10 cellular contexts compared by ENCODE assay signal in the genomic region with DNA sequence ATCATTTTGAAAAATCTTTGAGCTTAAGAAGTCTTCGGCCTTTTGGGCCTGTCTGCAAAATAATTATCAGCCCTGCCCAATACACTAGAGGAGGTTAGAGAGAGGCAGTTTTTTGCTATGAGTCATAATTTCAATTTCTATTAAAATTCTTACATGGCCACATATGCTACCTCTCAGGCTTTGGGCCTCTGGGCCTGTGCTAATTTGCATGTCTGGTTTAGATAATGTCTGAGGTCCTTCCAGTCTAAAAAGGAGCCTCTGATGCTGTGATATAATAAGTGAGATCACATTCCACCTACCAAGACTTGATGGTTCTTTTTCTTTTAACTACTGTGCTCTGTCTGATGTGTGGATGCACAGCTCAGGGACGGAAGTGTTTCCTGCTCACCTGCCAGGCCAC.
DNase-seq lines count a peak whose midpoint lies in the region; ATAC-seq and TF ChIP-seq lines count a peak whose summit lies in the region.
"Had no signal": no experiment of that assay in that cellular context is flagged by ENCODE, and none has a peak within 500 bp of the region (broad histone marks: within the 10 kb centered on the region; RNA-seq: fewer than 3 reads in every experiment).

No MANE protein-coding gene starts in this region.

- POLR2A ChIA-PET in RWPE1 (lab: Yijun Ruan, JAX; ENCODE audit: low non-redundant PET) = no interaction called here

- H3K4me3 ChIP-seq in GM06990 (replicated peaks; ENCODE audit: low read depth, low read length) (no peak overlapping the region), uterus (no peak overlapping the region)

- no peaks in the 10 kb centered on the region for H3K27me3 Mint-ChIP-seq in central memory CD8-positive, alpha-beta T cell
- H3K27me3 Mint-ChIP-seq: activated CD8-positive, alpha-beta T cell treated with anti-CD3 and anti-CD28 coated beads for 36 hours had no signal

- H3K9me3 ChIP-seq in uterus = no peaks in the 10 kb centered on the region

- peak; percentile 99 for ATAC-seq in GM19455 (IDR thresholded peaks at IDR 0.05; ENCODE audit: unreplicated experiment)
- ATAC-seq in HG03097 (IDR thresholded peaks at IDR 0.05; ENCODE audit: low FRiP score, unreplicated experiment) = peak; percentile 84
- no peak for ATAC-seq in central memory CD8-positive, alpha-beta T cell (replicated peaks; ENCODE audit: extremely low read depth, poor library complexity, severe bottlenecking)
- ATAC-seq: activated CD8-positive, alpha-beta T cell treated with anti-CD3 and anti-CD28 coated beads for 36 hours had no signal

- peaks cover 26% of the 10 kb centered on the region for H3K4me1 Mint-ChIP-seq in central memory CD8-positive, alpha-beta T cell

- TF ChIP-seq CTCF in GM06990 (IDR thresholded peaks at IDR 0.05; ENCODE audit: insufficient read depth, low read length, poor library complexity, severe bottlenecking) (no peak), RWPE1 (conservative IDR thresholded peaks at IDR 0.05; ENCODE audit: low read depth) (no peak), uterus (IDR thresholded peaks at IDR 0.05) (no peak)

- H3K36me3 ChIP-seq in GM06990 (ENCODE audit: control insufficient read depth, insufficient read depth, low read length) (peaks cover 14% of the 10 kb centered on the region), uterus (no peaks in the 10 kb centered on the region)

- H3K27me3 ChIP-seq in GM06990 (replicated peaks; ENCODE audit: control insufficient read depth, insufficient read depth, low read length) (no peaks in the 10 kb centered on the region), uterus (no peaks in the 10 kb centered on the region)

- no peak for TF ChIP-seq POLR2A in uterus (IDR thresholded peaks at IDR 0.05)

- intact Hi-C loops in uterus (cut with DNase I; ENCODE audit: low total_unique reads) = no loop called here

- no peak overlapping the region for H3K4me3 Mint-ChIP-seq in central memory CD8-positive, alpha-beta T cell
- H3K4me3 Mint-ChIP-seq: activated CD8-positive, alpha-beta T cell treated with anti-CD3 and anti-CD28 coated beads for 36 hours had no signal

- CTCF ChIA-PET in RWPE1 (lab: Yijun Ruan, JAX) = no interaction called here

- H3K9me3 Mint-ChIP-seq in central memory CD8-positive, alpha-beta T cell = no peaks in the 10 kb centered on the region
- H3K9me3 Mint-ChIP-seq: activated CD8-positive, alpha-beta T cell treated with anti-CD3 and anti-CD28 coated beads for 36 hours had no signal

- peaks cover 52% of the 10 kb centered on the region for H3K36me3 Mint-ChIP-seq in central memory CD8-positive, alpha-beta T cell (ENCODE audit: insufficient read depth)

- H3K27ac ChIP-seq in RWPE1 = no peak overlapping the region
- H3K27ac ChIP-seq in uterus = no peak overlapping the region

- DNase-seq in GM06990 (ENCODE audit: extremely low read depth, insufficient read length) (peak; percentile 53), DMS53 (lab: John Stamatoyannopoulos, UW) (no peak), NCI-H2196 treated with DMSO at 0.1 percent for 48 hours (lab: John Stamatoyannopoulos, UW; ENCODE audit: unreplicated experiment) (no peak), RWPE1 (ENCODE audit: low spot score) (no peak), uterus (no peak)
- DNase-seq in central memory CD8-positive, alpha-beta T cell (ENCODE audit: low spot score in 2 of 2) = no peak
- DNase-seq: activated CD8-positive, alpha-beta T cell treated with anti-CD3 and anti-CD28 coated beads for 36 hours; NCI-H146 had no signal

- H3K4me1 ChIP-seq in uterus = no peaks in the 10 kb centered on the region

- peak overlapping the region; percentile 66 for H3K27ac Mint-ChIP-seq in central memory CD8-positive, alpha-beta T cell (ENCODE audit: low read depth)
- H3K27ac Mint-ChIP-seq: activated CD8-positive, alpha-beta T cell treated with anti-CD3 and anti-CD28 coated beads for 36 hours had no signal
